In genomic region chrX:27924718-27925117, GRCh38 we compare ENCODE assay signal across 9 cellular contexts. TPM values are rescaled to one million over a fixed set of nuclear protein-coding genes. Genes with fewer than 3 reads are reported as not detected.
"Had no signal": no experiment of that assay in that cellular context is flagged by ENCODE, and none has a peak within 500 bp of the region (broad histone marks: within the 10 kb centered on the region; RNA-seq: fewer than 3 reads in every experiment).

No MANE protein-coding gene starts in this region.

- DNase-seq: GM23248, GOT3, H7, HFFc6 had no signal

- H3K9me3 ChIP-seq: HAP-1 had no signal

- H2AFZ ChIP-seq: GM23248 had no signal

- H3K27ac ChIP-seq: GM23248, HL-60 had no signal

- H3K36me3 ChIP-seq: HAP-1 had no signal

- H3K9me3 Mint-ChIP-seq: HFFc6 had no signal

- H3K4me1 ChIP-seq: HAP-1 had no signal

- H3K9ac ChIP-seq: GM23248 had no signal

- H3K4me3 Mint-ChIP-seq: HFFc6 had no signal

- H3K27ac Mint-ChIP-seq: HFFc6 had no signal

- H3K4me3 ChIP-seq: GM23248, HAP-1, K562 had no signal

RNA-seq across cellular contexts. Expression of gene DCAF8L1, which starts 56.5 kb away (rescaled TPM):
- total RNA-seq: GM23248, H7, HepG2, HFFc6, HT1080, K562 had no signal
- polyA plus RNA-seq: GM23248, HepG2 had no signal
